In genomic region chr12:62724947-62725447, GRCh38 we compare ENCODE assay signal across 8 cellular contexts.
DNase-seq lines count a peak whose midpoint lies in the region; ATAC-seq and TF ChIP-seq lines count a peak whose summit lies in the region.

No MANE protein-coding gene starts in this region.

- 69 to 70% methylated on average over 4 of the region's 4 CpGs for WGBS in body of pancreas, 2 donors
- 27 to 30% methylated on average over 4 of the region's 4 CpGs for WGBS in aorta, 2 donors

- TF ChIP-seq POLR2A in body of pancreas (IDR thresholded peaks at IDR 0.05): no peak

- H3K27me3 ChIP-seq in body of pancreas: no peaks in the 10 kb centered on the region
- no peaks in the 10 kb centered on the region for H3K27me3 ChIP-seq in aorta (ENCODE audit: control insufficient read depth in 1 of 2, insufficient read depth in 2 of 2, low read length in 1 of 2)

- H3K36me3 ChIP-seq in body of pancreas (replicated peaks in 1 of 2; ENCODE audit: insufficient read depth in 1 of 2, low read depth in 2 of 2): no peaks in the 10 kb centered on the region
- H3K36me3 ChIP-seq in aorta (ENCODE audit: control insufficient read depth in 1 of 2, insufficient read depth in 2 of 2, low read length in 1 of 2): no peaks in the 10 kb centered on the region

- ATAC-seq in body of pancreas: peak; percentile 93
- peak; percentile 83 for ATAC-seq in aorta (ENCODE audit: low FRiP score)
- no peak for ATAC-seq in HG02973 (IDR thresholded peaks at IDR 0.05; ENCODE audit: unreplicated experiment)

- H3K9me3 ChIP-seq in body of pancreas: no peaks in the 10 kb centered on the region
- H3K9me3 ChIP-seq in aorta (ENCODE audit: control insufficient read depth, low read length): no peaks in the 10 kb centered on the region

- H3K27ac ChIP-seq in body of pancreas: peak overlapping the region in 2 of 4 donors; percentile 4 to 54
- H3K27ac ChIP-seq in aorta (ENCODE audit: low read depth in 1 of 2, low read length in 2 of 2): no peak overlapping the region

- H3K4me3 ChIP-seq in body of pancreas (no peak overlapping the region), aorta (ENCODE audit: low read length in 2 of 2) (no peak overlapping the region)

- DNase-seq in SIG-M5 treated with dmso at 0.1 percent for 504 hours (lab: John Stamatoyannopoulos, UW; ENCODE audit: unreplicated experiment) (peak; percentile 75), SIG-M5 (lab: John Stamatoyannopoulos, UW) (no peak), body of pancreas (peak; percentile 22 to 62 (median 43)), islet precursor cell (peak; percentile 97), aorta (no peak), medulla oblongata (ENCODE audit: extremely low spot score) (no peak), GF-D8 (lab: John Stamatoyannopoulos, UW) (no peak)

- intact Hi-C loops in body of pancreas (cut with DNase I) (no loop called here), aorta (cut with DNase I) (no loop called here)

- no peak for TF ChIP-seq CTCF in body of pancreas (IDR thresholded peaks at IDR 0.05)

- H3K4me1 ChIP-seq in body of pancreas (no peaks in the 10 kb centered on the region), aorta (ENCODE audit: control insufficient read depth in 1 of 2, insufficient read depth in 2 of 2, low read length in 2 of 2) (peaks cover 0 to 2% of the 10 kb centered on the region in 2 donors)

Comparison
In these comparisons a context has a peak if more than half of its experiments do, and no peak if none do; other contexts are left out.
1. DNase-seq: peak in SIG-M5 treated with dmso at 0.1 percent for 504 hours (single experiment), body of pancreas (4 of 4) and islet precursor cell (single experiment); none in SIG-M5 (single experiment), aorta (0 of 2), medulla oblongata (single experiment) and GF-D8 (single experiment).